In genomic region chr3:40887012-40887411, GRCh38 we compare ENCODE assay signal across 23 cellular contexts.
"Had no signal": no experiment of that assay in that cellular context is flagged by ENCODE, and none has a peak within 500 bp of the region (broad histone marks: within the 10 kb centered on the region; RNA-seq: fewer than 3 reads in every experiment).

No MANE protein-coding gene starts in this region.

- H3K27ac ChIP-seq: breast epithelium, RWPE1 had no signal

- H3K36me3 ChIP-seq: breast epithelium had no signal

- H3K9me3 ChIP-seq: breast epithelium had no signal

- H3K4me3 ChIP-seq: breast epithelium, K562 had no signal

- H3K4me1 ChIP-seq: breast epithelium had no signal

- ATAC-seq: activated CD8-positive, alpha-beta T cell treated with anti-CD3 and anti-CD28 coated beads, Interleukin-2, amount 10 ng/mL, durations not matched to agents 7 days and 5 days; K562; WTC11 had no signal

- H3K27me3 ChIP-seq: breast epithelium had no signal

- DNase-seq: activated CD4-positive, alpha-beta T cell treated with anti-CD3 and anti-CD28 coated beads for 48 hours; activated CD4-positive, alpha-beta T cell treated with anti-CD3 and anti-CD28 coated beads, Interleukin-2, amount 50 U/mL, for 4 hours; activated CD4-positive, CD25-positive, alpha-beta regulatory T cell treated with anti-CD3 and anti-CD28 coated beads, Interleukin-2, amount 50 U/mL, for 72 hours; activated CD8-positive, alpha-beta memory T cell treated with anti-CD3 and anti-CD28 coated beads, Interleukin-2, amount 50 U/mL, for 48 hours; activated CD8-positive, alpha-beta T cell treated with anti-CD3 and anti-CD28 coated beads, Interleukin-2, amount 10 ng/mL, durations not matched to agents 7 days and 5 days; activated naive CD4-positive, alpha-beta T cell; activated T-cell treated with anti-CD3 and anti-CD28 coated beads, Interleukin-2, amount 50 U/mL, for 1 hour; aorta; central memory CD4-positive, alpha-beta T cell; Karpas-422; NCI-H1048; NCI-H2029; NCI-H2107; NCI-H2171 treated with DMSO at 0.1 percent for 48 hours; NCI-H226; NCI-H510A; NCI-H526 treated with DMSO at 0.1 percent for 48 hours; NCI-H82; SHP77 had no signal
